In genomic region chr2:178423746-178424145, GRCh38 we compare ENCODE assay signal across 1 cellular context. TPM values are rescaled to one million over a fixed set of nuclear protein-coding genes. Genes with fewer than 3 reads are reported as not detected.
"Had no signal": no experiment of that assay in that cellular context is flagged by ENCODE, and none has a peak within 500 bp of the region (broad histone marks: within the 10 kb centered on the region; RNA-seq: fewer than 3 reads in every experiment).

No MANE protein-coding gene starts in this region.

RNA-seq across cellular contexts. Expression of gene PJVK, which starts 27.4 kb away (rescaled TPM):
- total RNA-seq: RPMI7951 had no signal
